7 cellular contexts compared by ENCODE assay signal in the genomic region with DNA sequence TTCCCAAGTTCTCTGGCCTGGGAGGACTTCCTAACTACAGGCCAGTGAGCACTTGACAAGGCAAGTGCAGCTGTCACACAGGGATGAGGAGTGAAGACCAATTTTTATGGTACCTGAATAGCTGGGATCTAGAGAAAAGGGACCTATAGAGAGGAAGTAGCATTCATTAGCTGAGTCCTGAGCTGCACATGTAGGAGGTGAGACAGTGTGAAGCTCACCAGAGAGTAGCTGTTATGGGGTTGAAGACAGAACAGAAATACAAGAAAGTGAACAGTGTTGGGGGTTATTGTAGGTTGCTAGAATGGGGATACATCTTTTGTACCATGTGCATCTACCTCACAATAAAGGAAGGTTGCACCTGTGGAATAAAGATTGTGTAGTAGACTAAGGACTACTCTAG. TPM values are rescaled to one million over a fixed set of nuclear protein-coding genes. Genes with fewer than 3 reads are reported as not detected.
"Had no signal": no experiment of that assay in that cellular context is flagged by ENCODE, and none has a peak within 500 bp of the region (broad histone marks: within the 10 kb centered on the region; RNA-seq: fewer than 3 reads in every experiment).

No MANE protein-coding gene starts in this region.

- ATAC-seq: HepG2, K562 had no signal

- H3K4me1 Mint-ChIP-seq: IgD-negative memory B cell had no signal

- H3K27ac ChIP-seq: HL-60 had no signal

- DNase-seq: IMR-90, KBM-7 had no signal

- H3K4me3 ChIP-seq: K562 had no signal

- H3K27ac Mint-ChIP-seq: IgD-negative memory B cell had no signal

RNA-seq across cellular contexts. Expression of a gene that starts 37.7 kb away (rescaled TPM):
- total RNA-seq: HepG2, HT-29, IMR-90, K562 had no signal
- polyA plus RNA-seq: HepG2, IMR-90, K562 had no signal
